1 cellular context compared by ENCODE assay signal in the genomic region with DNA sequence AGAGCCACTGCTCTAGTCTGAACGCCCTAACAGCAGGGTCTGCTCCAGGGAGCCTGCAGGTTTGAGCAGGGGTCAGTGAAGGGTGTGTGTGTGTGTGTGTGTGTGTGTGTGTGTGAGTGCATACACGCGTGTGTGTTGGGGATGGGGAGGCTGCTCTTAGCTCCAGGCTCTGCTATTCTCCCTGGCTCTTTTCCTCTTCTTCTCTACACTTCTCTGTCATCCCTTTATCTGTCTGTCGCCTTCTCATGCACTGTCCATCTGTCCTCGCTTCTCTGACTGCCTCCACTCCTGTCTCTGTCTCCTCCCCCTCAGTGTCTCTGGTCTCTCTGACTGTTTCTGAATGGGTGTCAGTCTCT.
TF ChIP-seq lines count a peak whose summit lies in the region.

No MANE protein-coding gene starts in this region.

TF ChIP-seq in A549, 52 proteins besides CTCF, POLR2A, EP300 and RAD21 (continued from another document):
- TF ChIP-seq, protein P1, sequence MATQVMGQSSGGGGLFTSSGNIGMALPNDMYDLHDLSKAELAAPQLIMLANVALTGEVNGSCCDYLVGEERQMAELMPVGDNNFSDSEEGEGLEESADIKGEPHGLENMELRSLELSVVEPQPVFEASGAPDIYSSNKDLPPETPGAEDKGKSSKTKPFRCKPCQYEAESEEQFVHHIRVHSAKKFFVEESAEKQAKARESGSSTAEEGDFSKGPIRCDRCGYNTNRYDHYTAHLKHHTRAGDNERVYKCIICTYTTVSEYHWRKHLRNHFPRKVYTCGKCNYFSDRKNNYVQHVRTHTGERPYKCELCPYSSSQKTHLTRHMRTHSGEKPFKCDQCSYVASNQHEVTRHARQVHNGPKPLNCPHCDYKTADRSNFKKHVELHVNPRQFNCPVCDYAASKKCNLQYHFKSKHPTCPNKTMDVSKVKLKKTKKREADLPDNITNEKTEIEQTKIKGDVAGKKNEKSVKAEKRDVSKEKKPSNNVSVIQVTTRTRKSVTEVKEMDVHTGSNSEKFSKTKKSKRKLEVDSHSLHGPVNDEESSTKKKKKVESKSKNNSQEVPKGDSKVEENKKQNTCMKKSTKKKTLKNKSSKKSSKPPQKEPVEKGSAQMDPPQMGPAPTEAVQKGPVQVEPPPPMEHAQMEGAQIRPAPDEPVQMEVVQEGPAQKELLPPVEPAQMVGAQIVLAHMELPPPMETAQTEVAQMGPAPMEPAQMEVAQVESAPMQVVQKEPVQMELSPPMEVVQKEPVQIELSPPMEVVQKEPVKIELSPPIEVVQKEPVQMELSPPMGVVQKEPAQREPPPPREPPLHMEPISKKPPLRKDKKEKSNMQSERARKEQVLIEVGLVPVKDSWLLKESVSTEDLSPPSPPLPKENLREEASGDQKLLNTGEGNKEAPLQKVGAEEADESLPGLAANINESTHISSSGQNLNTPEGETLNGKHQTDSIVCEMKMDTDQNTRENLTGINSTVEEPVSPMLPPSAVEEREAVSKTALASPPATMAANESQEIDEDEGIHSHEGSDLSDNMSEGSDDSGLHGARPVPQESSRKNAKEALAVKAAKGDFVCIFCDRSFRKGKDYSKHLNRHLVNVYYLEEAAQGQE (IDR thresholded peaks at IDR 0.05) = no peak
- no peak for TF ChIP-seq CHD4 (IDR thresholded peaks at IDR 0.05; ENCODE audit: borderline replicate concordance)
- TF ChIP-seq, protein P2, sequence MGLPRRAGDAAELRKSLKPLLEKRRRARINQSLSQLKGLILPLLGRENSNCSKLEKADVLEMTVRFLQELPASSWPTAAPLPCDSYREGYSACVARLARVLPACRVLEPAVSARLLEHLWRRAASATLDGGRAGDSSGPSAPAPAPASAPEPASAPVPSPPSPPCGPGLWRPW (IDR thresholded peaks at IDR 0.05) = no peak
- TF ChIP-seq EHF (CRISPR knock-in tag; IDR thresholded peaks at IDR 0.05) = no peak
- no peak for TF ChIP-seq CBX2 (IDR thresholded peaks at IDR 0.05; ENCODE audit: borderline replicate concordance, low read depth)
- no peak for TF ChIP-seq HOXB13 (CRISPR knock-in tag; IDR thresholded peaks at IDR 0.05; ENCODE audit: low read depth)
- no peak for TF ChIP-seq MYC (IDR thresholded peaks at IDR 0.05; ENCODE audit: borderline replicate concordance, low read length)
- TF ChIP-seq, protein P3, sequence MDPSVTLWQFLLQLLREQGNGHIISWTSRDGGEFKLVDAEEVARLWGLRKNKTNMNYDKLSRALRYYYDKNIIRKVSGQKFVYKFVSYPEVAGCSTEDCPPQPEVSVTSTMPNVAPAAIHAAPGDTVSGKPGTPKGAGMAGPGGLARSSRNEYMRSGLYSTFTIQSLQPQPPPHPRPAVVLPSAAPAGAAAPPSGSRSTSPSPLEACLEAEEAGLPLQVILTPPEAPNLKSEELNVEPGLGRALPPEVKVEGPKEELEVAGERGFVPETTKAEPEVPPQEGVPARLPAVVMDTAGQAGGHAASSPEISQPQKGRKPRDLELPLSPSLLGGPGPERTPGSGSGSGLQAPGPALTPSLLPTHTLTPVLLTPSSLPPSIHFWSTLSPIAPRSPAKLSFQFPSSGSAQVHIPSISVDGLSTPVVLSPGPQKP (IDR thresholded peaks at IDR 0.05; ENCODE audit: low read depth, low read length) = no peak
- no peak for TF ChIP-seq JUN (IDR thresholded peaks at IDR 0.05)
